In the genomic region with DNA sequence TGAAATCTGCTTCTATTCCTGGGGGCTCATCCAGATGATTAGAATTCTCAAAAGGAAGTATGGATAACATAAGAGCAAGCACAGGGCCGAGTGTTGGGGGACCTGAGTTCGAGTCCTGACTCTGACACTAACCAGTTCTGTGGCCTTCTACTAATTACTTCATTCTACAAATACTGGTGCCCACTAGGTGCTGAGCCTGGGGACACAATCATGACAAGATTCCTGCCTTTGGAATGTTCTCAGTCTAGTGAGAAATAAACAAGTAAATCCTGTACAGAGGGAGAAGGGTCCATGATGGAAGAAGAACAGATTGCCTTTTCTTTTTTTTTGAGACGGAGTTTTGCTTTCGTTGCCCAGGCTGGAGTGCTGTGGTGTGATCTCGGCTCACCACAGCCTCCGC, we compare ENCODE assay signal across 19 cellular contexts. TPM values are rescaled to one million over a fixed set of nuclear protein-coding genes. Genes with fewer than 3 reads are reported as not detected.
DNase-seq lines count a peak whose midpoint lies in the region; ATAC-seq, FAIRE-seq and TF ChIP-seq lines count a peak whose summit lies in the region.
"Had no signal": no experiment of that assay in that cellular context is flagged by ENCODE, and none has a peak within 500 bp of the region (broad histone marks: within the 10 kb centered on the region; RNA-seq: fewer than 3 reads in every experiment).

No MANE protein-coding gene starts in this region.

- 85% methylated on average over 6 of the region's 6 CpGs for WGBS in A549 (ENCODE audit: missing lambda C conversion rate)
- WGBS in body of pancreas, 2 donors: 90 to 92% methylated on average over 6 of the region's 6 CpGs
- 89% methylated on average over 6 of the region's 6 CpGs for WGBS in suprapubic skin
- whole genome bisulfite sequencing in SK-N-SH (ENCODE audit: low lambda C conversion rate): 89% methylated on average over 6 of the region's 6 CpGs

- H3K9me2 ChIP-seq in SK-N-SH: no peaks in the 10 kb centered on the region

- H3K9ac ChIP-seq in SK-N-SH: no peak overlapping the region

- H3K4me1 ChIP-seq in A549: peaks cover 22% of the 10 kb centered on the region
- H3K4me1 ChIP-seq in body of pancreas: peaks cover 56% of the 10 kb centered on the region
- peaks cover 34% of the 10 kb centered on the region for H3K4me1 ChIP-seq in suprapubic skin
- H3K4me1 ChIP-seq in SK-N-SH (ENCODE audit: control insufficient read depth in 1 of 2, insufficient read depth in 2 of 2, low read depth in 1 of 2, low read length in 1 of 2): peaks cover 6 to 13% of the 10 kb centered on the region in 2 experiments; a peak in 3 of 4 replicates

- H3K27me3 Mint-ChIP-seq in IgD-negative memory B cell (peaks cover 6% of the 10 kb centered on the region), neural crest cell (ENCODE audit: low read depth) (no peaks in the 10 kb centered on the region)

- peaks cover 28% of the 10 kb centered on the region for H3K79me2 ChIP-seq in SK-N-SH (ENCODE audit: insufficient read depth)

- H3K4me3 ChIP-seq in A549: no peak overlapping the region
- no peak overlapping the region for H3K4me3 ChIP-seq in body of pancreas
- H3K4me3 ChIP-seq in suprapubic skin: no peak overlapping the region
- no peak overlapping the region for H3K4me3 ChIP-seq in SK-N-SH (ENCODE audit: low read depth in 2 of 2, low read length in 1 of 2)

- H3K9me3 ChIP-seq in A549: no peaks in the 10 kb centered on the region
- no peaks in the 10 kb centered on the region for H3K9me3 ChIP-seq in body of pancreas
- H3K9me3 ChIP-seq in suprapubic skin: no peaks in the 10 kb centered on the region
- H3K9me3 ChIP-seq in SK-N-SH: no peaks in the 10 kb centered on the region
- H3K9me3 ChIP-seq: BE2C, Caco-2 had no signal

- no peak overlapping the region for H2AFZ ChIP-seq in SK-N-SH (ENCODE audit: low read depth)

- FAIRE-seq in A549 (lab: Jason Lieb, UNC): no peak
- FAIRE-seq: GM19239 had no signal

- H3K9me3 Mint-ChIP-seq in IgD-negative memory B cell (peaks cover 0 to 1% (median 0%) of the 10 kb centered on the region in 3 donors), neural crest cell (no peaks in the 10 kb centered on the region)
- H3K9me3 Mint-ChIP-seq: CD8-positive, alpha-beta memory T cell had no signal

- ATAC-seq in A549 (no peak), body of pancreas (no peak), HG03457 (IDR thresholded peaks at IDR 0.05; ENCODE audit: unreplicated experiment) (no peak)

- H3K36me3 ChIP-seq in body of pancreas (replicated peaks in 1 of 2; ENCODE audit: insufficient read depth in 1 of 2, low read depth in 2 of 2) (no peaks in the 10 kb centered on the region), suprapubic skin (no peaks in the 10 kb centered on the region), SK-N-SH (replicated peaks in 1 of 2; ENCODE audit: control insufficient read depth in 1 of 2, insufficient read depth in 2 of 2, low read length in 1 of 2) (no peaks in the 10 kb centered on the region)
- H3K36me3 ChIP-seq: BE2C had no signal

- H3K27ac ChIP-seq in A549 (peak overlapping the region; percentile 86 to 99), body of pancreas (peak overlapping the region in 3 of 4 donors; percentile 61 to 76 (median 75)), suprapubic skin (no peak overlapping the region), SK-N-SH (ENCODE audit: low read depth in 2 of 2, low read length in 1 of 2) (no peak overlapping the region)
- H3K27ac ChIP-seq: 22Rv1, C4-2B had no signal

- H3K4me1 Mint-ChIP-seq in IgD-negative memory B cell: peaks cover 12 to 36% (median 28%) of the 10 kb centered on the region in 3 donors
- H3K4me1 Mint-ChIP-seq in neural crest cell: peaks cover 42% of the 10 kb centered on the region

- H3K27ac Mint-ChIP-seq in IgD-negative memory B cell: peak overlapping the region in 2 of 3 donors; percentile 41 to 69
- no peak overlapping the region for H3K27ac Mint-ChIP-seq in neural crest cell (ENCODE audit: unreplicated experiment)

- H3K4me3 Mint-ChIP-seq in IgD-negative memory B cell (peak overlapping the region in 1 of 4 donors; percentile 82), neural crest cell (peak overlapping the region; percentile 67)

- H3K4me2 ChIP-seq in A549 (no peak overlapping the region), SK-N-SH (no peak overlapping the region)

- H3K36me3 Mint-ChIP-seq in IgD-negative memory B cell (peaks cover 2% of the 10 kb centered on the region), neural crest cell (ENCODE audit: low read depth) (no peaks in the 10 kb centered on the region)

- intact Hi-C loops in body of pancreas (cut with DNase I): no loop called here

- CTCF ChIA-PET in A549 (lab: Yijun Ruan, JAX): interaction anchor here (0.9 to 89.2 kb wide), 7 partner anchors 1 to 347 kb away, joined by 3 to 3627 read pairs (median 6); a partner anchor contains a TSS
- CTCF ChIA-PET in SK-N-SH (lab: Yijun Ruan, JAX): interaction anchor here (2.0 to 46.8 kb wide), 6 partner anchors 8 to 200 kb away, joined by 10 to 1368 read pairs (median 18); no protein-coding TSS in a partner anchor

- TF ChIP-seq EP300 in A549 (IDR thresholded peaks at IDR 0.05) (no peak), suprapubic skin (IDR thresholded peaks at IDR 0.05) (no peak), SK-N-SH (IDR thresholded peaks at IDR 0.05; ENCODE audit: borderline replicate concordance in 1 of 2, low read depth in 1 of 2, low read length in 1 of 2) (no peak)

- no peak for DNase-seq in A549 (ENCODE audit: low read depth in 1 of 2, low spot score in 1 of 2)
- DNase-seq in body of pancreas: no peak
- DNase-seq in neural crest cell (ENCODE audit: low read depth, low spot score): no peak
- no peak for DNase-seq in suprapubic skin (ENCODE audit: low spot score in 2 of 2)
- DNase-seq in hypothalamus (lab: John Stamatoyannopoulos, UW): no peak
- no peak for DNase-seq in SK-N-SH
- DNase-seq: ACHN; BE2C; Caco-2; CD8-positive, alpha-beta memory T cell; GF-D8; HCEC 1CT had no signal

- POLR2A ChIA-PET in A549 (lab: Yijun Ruan, JAX): interaction anchor here (0.7 to 0.8 kb wide), 2 partner anchors 22 to 50 kb away, joined by 3 read pairs; no protein-coding TSS in a partner anchor
- POLR2A ChIA-PET in SK-N-SH (lab: Yijun Ruan, JAX): no interaction called here

- H4K20me1 ChIP-seq in SK-N-SH (ENCODE audit: insufficient read depth): peaks cover 5% of the 10 kb centered on the region

- TF ChIP-seq POLR2A in A549 (IDR thresholded peaks at IDR 0.05; ENCODE audit: low read length) (no peak), body of pancreas (IDR thresholded peaks at IDR 0.05) (no peak), suprapubic skin (IDR thresholded peaks at IDR 0.05) (no peak)

- TF ChIP-seq RAD21 in A549 (conservative IDR thresholded peaks at IDR 0.05 in 1 of 2, IDR thresholded peaks at IDR 0.05 in 1 of 2) (no peak), SK-N-SH (IDR thresholded peaks at IDR 0.05; ENCODE audit: low read length) (no peak)

- H3F3A ChIP-seq in SK-N-SH (replicated peaks; ENCODE audit: insufficient read depth): no peaks in the 10 kb centered on the region

- H3K27me3 ChIP-seq in body of pancreas (no peaks in the 10 kb centered on the region), suprapubic skin (peaks cover 3% of the 10 kb centered on the region), SK-N-SH (ENCODE audit: insufficient read depth) (no peaks in the 10 kb centered on the region)
- H3K27me3 ChIP-seq: BE2C had no signal

- no peak for TF ChIP-seq CTCF in A549 (IDR thresholded peaks at IDR 0.05)
- TF ChIP-seq CTCF in body of pancreas (IDR thresholded peaks at IDR 0.05): no peak
- TF ChIP-seq CTCF in neural crest cell (conservative IDR thresholded peaks at IDR 0.05): no peak
- no peak for TF ChIP-seq CTCF in suprapubic skin (IDR thresholded peaks at IDR 0.05)
- TF ChIP-seq CTCF in SK-N-SH (IDR thresholded peaks at IDR 0.05): no peak

TF ChIP-seq in A549, 52 proteins besides CTCF, POLR2A, EP300 and RAD21:
- no peak for TF ChIP-seq CBX2 (IDR thresholded peaks at IDR 0.05; ENCODE audit: borderline replicate concordance, low read depth)

TF ChIP-seq in SK-N-SH, 30 proteins besides CTCF, POLR2A, EP300 and RAD21 (continues in another document):
- TF ChIP-seq SIN3A (IDR thresholded peaks at IDR 0.05; ENCODE audit: borderline replicate concordance, low read depth, low read length) (no peak), CHD2 (IDR thresholded peaks at IDR 0.05; ENCODE audit: low read length, partially characterized antibody) (no peak), POLR2AphosphoS5 (IDR thresholded peaks at IDR 0.05; ENCODE audit: low read depth, low read length) (no peak), EZH2phosphoT487 (IDR thresholded peaks at IDR 0.05; ENCODE audit: borderline replicate concordance, low read depth) (no peak), MXI1 (IDR thresholded peaks at IDR 0.05; ENCODE audit: low read depth, low read length) (no peak), NFIC (IDR thresholded peaks at IDR 0.05; ENCODE audit: borderline replicate concordance) (no peak), RFX5 (IDR thresholded peaks at IDR 0.05; ENCODE audit: low read length) (no peak), TAF1 (IDR thresholded peaks at IDR 0.05; ENCODE audit: borderline replicate concordance, low read depth, low read length) (no peak), YY1 (IDR thresholded peaks at IDR 0.05; ENCODE audit: low read depth) (no peak)

RNA-seq across cellular contexts. Expression of a gene that starts 2.2 kb away (rescaled TPM):
- polyA plus RNA-seq in A549 (2011; rRNA removed) (22.6 and 29.7 TPM in 2 replicates), A549 (2017; fragmentation: RNase III; extraction: RNeasy Plus Mini Kit Qiagen cat#74134 plus additional on column Dnase treatment) (37.8 to 40.9 TPM (median 38.8 TPM) in 3 replicates), IgD-negative memory B cell (91.9 TPM), SK-N-SH (2012; rRNA removed) (6.8 and 11.1 TPM in 2 replicates)
- polyA plus RNA-seq in A549 (2012; cell fraction: cytosol; rRNA removed): 31.1 and 44.6 TPM in 2 replicates
- polyA plus RNA-seq in A549 (2012; cell fraction: nucleus; rRNA removed): 58.5 and 70.7 TPM in 2 replicates
- polyA minus RNA-seq in A549 (2011; rRNA and poly(A)+ RNA removed): 34.3 and 54.4 TPM in 2 replicates
- total RNA-seq in body of pancreas (10 to 100 TPM; 11.2 to 20.8 TPM), neural crest cell (14.7 and 15.4 TPM in 2 replicates), suprapubic skin (10 to 100 TPM; 16.2 to 41.2 (median 30.2) TPM)
- polyA plus RNA-seq in SK-N-SH (2012; cell fraction: cytosol; rRNA removed): 4.4 and 6.4 TPM in 2 replicates
- 13.2 and 14.3 TPM in 2 replicates for polyA plus RNA-seq in SK-N-SH (2012; cell fraction: nucleus; rRNA removed)

RNA-seq across cellular contexts. Expression of a gene that starts 32.9 kb away (rescaled TPM):
- polyA plus RNA-seq in A549 (2011; rRNA removed) (0.37 and 0.40 TPM in 2 replicates), A549 (2017; fragmentation: RNase III; extraction: RNeasy Plus Mini Kit Qiagen cat#74134 plus additional on column Dnase treatment) (0.32 to 0.51 TPM (median 0.34 TPM) in 3 replicates), IgD-negative memory B cell (0.20 TPM), SK-N-SH (2012; rRNA removed) (0.02 and 0.03 TPM in 2 replicates)
- 0.33 and 0.67 TPM in 2 replicates for polyA plus RNA-seq in A549 (2012; cell fraction: cytosol; rRNA removed)
- 0.26 and 0.55 TPM in 2 replicates for polyA plus RNA-seq in A549 (2012; cell fraction: nucleus; rRNA removed)
- 1.8 and 1.9 TPM in 2 replicates for polyA minus RNA-seq in A549 (2011; rRNA and poly(A)+ RNA removed)
- total RNA-seq in body of pancreas (1 to 10 TPM in 1 of 2 donors, under 1 TPM in 1; 0.78 to 8.6 TPM), neural crest cell (46.6 and 46.7 TPM in 2 replicates), suprapubic skin (1 to 10 TPM in 1 of 4 donors, under 1 TPM in 2, not detected in 1; 0.30 to 3.5 (median 0.62) TPM)
- polyA plus RNA-seq in SK-N-SH (2012; cell fraction: cytosol; rRNA removed): 0.01 and 0.09 TPM in 2 replicates
- polyA plus RNA-seq in SK-N-SH (2012; cell fraction: nucleus; rRNA removed): 0.07 TPM in 1 of 2 replicates, not detected in the other
- total RNA-seq: Caco-2; CD8-positive, alpha-beta memory T cell; H4; HT-29 had no signal
- polyA plus RNA-seq: CD8-positive, alpha-beta memory T cell had no signal

Comparison
In these comparisons a context has a peak if more than half of its experiments do, and no peak if none do; other contexts are left out.
1. H3K27ac ChIP-seq: peak in A549 (2 of 2) and body of pancreas (3 of 4); none in suprapubic skin (single experiment) and SK-N-SH (0 of 2).